ENCODE assay signal across 21 cellular contexts in the genomic region with DNA sequence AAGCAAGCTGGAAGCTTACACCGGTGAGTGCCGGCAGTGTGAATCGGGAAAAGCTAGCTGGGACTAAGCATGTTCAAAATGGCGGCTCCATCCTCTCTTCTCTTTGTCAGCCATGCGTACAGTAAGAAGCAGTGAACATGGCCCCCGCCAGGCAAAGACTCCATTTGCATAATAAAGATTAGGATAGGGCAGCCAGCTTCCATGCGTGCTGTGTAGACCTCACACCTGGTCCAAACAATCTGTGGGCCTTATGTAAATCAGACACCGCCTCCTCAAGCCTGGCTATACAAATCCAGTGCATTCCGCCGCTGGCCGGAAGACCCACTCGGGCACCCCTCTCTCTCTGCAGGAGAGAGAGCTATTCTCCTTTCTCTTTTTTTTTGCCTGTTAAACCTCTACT.
DNase-seq lines count a peak whose midpoint lies in the region; ATAC-seq and TF ChIP-seq lines count a peak whose summit lies in the region.
"Had no signal": no experiment of that assay in that cellular context is flagged by ENCODE, and none has a peak within 500 bp of the region (broad histone marks: within the 10 kb centered on the region; RNA-seq: fewer than 3 reads in every experiment).

No MANE protein-coding gene starts in this region.

- no peaks in the 10 kb centered on the region for H3F3A ChIP-seq in GM23338 (replicated peaks; ENCODE audit: low read depth)

- H2AFZ ChIP-seq in GM23338 (no peak overlapping the region), osteoblast (ENCODE audit: low read length) (no peak overlapping the region)

- no peaks in the 10 kb centered on the region for H3K36me3 ChIP-seq in GM23338 (ENCODE audit: insufficient read depth)
- H3K36me3 ChIP-seq in iPS-20b (ENCODE audit: insufficient read depth, low read depth, low read length), result peaks cover 5% of the 10 kb centered on the region; the same call in 1 of the 2 replicates
- no peaks in the 10 kb centered on the region for H3K36me3 ChIP-seq in osteoblast (ENCODE audit: insufficient read depth, low read length)
- H3K36me3 ChIP-seq: SJSA1 had no signal

- peak overlapping the region; percentile 93 for H3K27ac Mint-ChIP-seq in activated T-cell treated with anti-CD3 and anti-CD28 coated beads, Interleukin-2, amount 50 U/mL, for 24 hours
- peak overlapping the region; percentile 84 for H3K27ac Mint-ChIP-seq in GM23338
- peak overlapping the region; percentile 92 for H3K27ac Mint-ChIP-seq in T-helper 17 cell
- no peak overlapping the region for H3K27ac Mint-ChIP-seq in activated CD8-positive, alpha-beta T cell treated with anti-CD3 and anti-CD28 coated beads, Interleukin-2, amount 10 ng/mL, durations not matched to agents 7 days and 5 days

- DNase-seq in activated T-cell treated with anti-CD3 and anti-CD28 coated beads, Interleukin-2, amount 50 U/mL, for 24 hours, result no peak
- DNase-seq in activated T-cell treated with anti-CD3 and anti-CD28 coated beads for 4 hours (no peak), GM23338 (ENCODE audit: low spot score) (peak; percentile 62), T-helper 17 cell (no peak), osteoblast (ENCODE audit: insufficient read length, low spot score, missing footprints) (no peak)
- DNase-seq in stimulated activated CD4-positive, alpha-beta T cell treated with anti-CD3 and anti-CD28 coated beads, Interleukin-1b, Interleukin-23, amount 100 ng/mL, for 48 hours, result no peak
- DNase-seq in activated CD8-positive, alpha-beta T cell treated with anti-CD3 and anti-CD28 coated beads, Interleukin-2, amount 10 ng/mL, durations not matched to agents 7 days and 5 days, result no peak
- DNase-seq: 8988T; CD8-positive, alpha-beta memory T cell; GDM1; KG1; NCI-H1105; NCI-H146; NCI-H2029 treated with DMSO at 0.1 percent for 48 hours; NCI-H226; NCI-H524; NCI-H774; OCI-M1 had no signal

- H3K9me3 ChIP-seq in T-helper 17 cell (ENCODE audit: control insufficient read depth, low read length, poor library complexity, severe bottlenecking) (no peaks in the 10 kb centered on the region), iPS-20b (ENCODE audit: insufficient read depth, low read depth, low read length) (no peaks in the 10 kb centered on the region), osteoblast (ENCODE audit: low read depth, low read length) (no peaks in the 10 kb centered on the region)
- H3K9me3 ChIP-seq: SJSA1 had no signal

- H3K4me1 ChIP-seq in GM23338 (ENCODE audit: insufficient read depth) (peaks cover 6% of the 10 kb centered on the region; the same call in 1 of the 2 replicates), iPS-20b (ENCODE audit: insufficient read depth, low read length) (peaks cover 7% of the 10 kb centered on the region; the same call in 1 of the 2 replicates), osteoblast (ENCODE audit: insufficient read depth, low read length) (peaks cover 8% of the 10 kb centered on the region)

- H3K9ac ChIP-seq in iPS-20b (ENCODE audit: low read depth, low read length), result peak overlapping the region; percentile 11; the same call in 1 of the 2 replicates
- H3K9ac ChIP-seq: BLaER1 treated with 17β-estradiol and CSF1 and Interleukin-3, amounts not matched to agents 10 nM and 100 nM had no signal

- H3K79me2 ChIP-seq in GM23338 (replicated peaks; ENCODE audit: insufficient read depth), result no peaks in the 10 kb centered on the region
- H3K79me2 ChIP-seq in osteoblast (ENCODE audit: insufficient read depth, low read length), result no peaks in the 10 kb centered on the region

- H3K27me3 ChIP-seq in GM23338 (ENCODE audit: insufficient read depth) (no peaks in the 10 kb centered on the region), iPS-20b (ENCODE audit: insufficient read depth, low read length) (no peaks in the 10 kb centered on the region), osteoblast (ENCODE audit: insufficient read depth, low read length) (no peaks in the 10 kb centered on the region)
- H3K27me3 ChIP-seq: BLaER1 treated with 17β-estradiol and CSF1 and Interleukin-3, amounts not matched to agents 10 nM and 100 nM; SJSA1 had no signal

- H3K27ac ChIP-seq in GM23338 (ENCODE audit: low read depth), result peak overlapping the region; percentile 59
- peak overlapping the region; percentile 48 for H3K27ac ChIP-seq in iPS-20b (ENCODE audit: low read length)
- no peak overlapping the region for H3K27ac ChIP-seq in osteoblast (ENCODE audit: low read depth, low read length)
- H3K27ac ChIP-seq: BLaER1 treated with 17β-estradiol and CSF1 and Interleukin-3, amounts not matched to agents 10 nM and 100 nM; SJSA1 had no signal

- TF ChIP-seq CTCF in GM23338 (conservative IDR thresholded peaks at IDR 0.05; ENCODE audit: low read depth in 2 of 2) (no peak), osteoblast (IDR thresholded peaks at IDR 0.05; ENCODE audit: extremely low read depth, low read depth, low read length) (no peak)

- H3K4me3 ChIP-seq in GM23338 (no peak overlapping the region), iPS-20b (ENCODE audit: low read length) (no peak overlapping the region), osteoblast (ENCODE audit: insufficient read depth, low read length) (no peak overlapping the region)
- H3K4me3 ChIP-seq: BLaER1 treated with 17β-estradiol and CSF1 and Interleukin-3, amounts not matched to agents 10 nM and 100 nM; SJSA1 had no signal

- H3K4me1 Mint-ChIP-seq in activated T-cell treated with anti-CD3 and anti-CD28 coated beads, Interleukin-2, amount 50 U/mL, for 24 hours (ENCODE audit: low read depth), result peaks cover 86% of the 10 kb centered on the region
- H3K4me1 Mint-ChIP-seq in GM23338 (peaks cover 22% of the 10 kb centered on the region), T-helper 17 cell (peaks cover 26% of the 10 kb centered on the region)
- peaks cover 20% of the 10 kb centered on the region for H3K4me1 Mint-ChIP-seq in activated CD8-positive, alpha-beta T cell treated with anti-CD3 and anti-CD28 coated beads, Interleukin-2, amount 10 ng/mL, durations not matched to agents 7 days and 5 days (ENCODE audit: low read depth)

- H3K36me3 Mint-ChIP-seq in activated T-cell treated with anti-CD3 and anti-CD28 coated beads, Interleukin-2, amount 50 U/mL, for 24 hours (ENCODE audit: low read depth), result peaks cover 82% of the 10 kb centered on the region
- H3K36me3 Mint-ChIP-seq in GM23338 (ENCODE audit: low read depth) (peaks cover 8% of the 10 kb centered on the region; the same call in 1 of the 3 replicates), T-helper 17 cell (ENCODE audit: low read depth) (peaks cover 3% of the 10 kb centered on the region)
- peaks cover 22% of the 10 kb centered on the region for H3K36me3 Mint-ChIP-seq in activated CD8-positive, alpha-beta T cell treated with anti-CD3 and anti-CD28 coated beads, Interleukin-2, amount 10 ng/mL, durations not matched to agents 7 days and 5 days (ENCODE audit: low read depth)

- CTCF ChIA-PET in activated CD8-positive, alpha-beta T cell treated with anti-CD3 and anti-CD28 coated beads, Interleukin-2, amount 10 ng/mL, durations not matched to agents 7 days and 5 days (lab: Charles Lee), result interaction anchor here (1.1 to 3.2 kb wide), 3 partner anchors 7 to 94 kb away, joined by 3 to 42 read pairs (median 8); no protein-coding TSS in a partner anchor

- H3K9me2 ChIP-seq in GM23338 (ENCODE audit: insufficient read depth), result 0 out of 2 replicates have a peak, but pooled peaks cover 5% of the 10 kb centered on the region

- H4K20me1 ChIP-seq in GM23338 (replicated peaks; ENCODE audit: insufficient read depth) (no peaks in the 10 kb centered on the region), osteoblast (ENCODE audit: insufficient read depth, low read length) (no peaks in the 10 kb centered on the region)
- H4K20me1 ChIP-seq: BLaER1 treated with 17β-estradiol and CSF1 and Interleukin-3, amounts not matched to agents 10 nM and 100 nM had no signal

- H3K9me3 Mint-ChIP-seq in activated T-cell treated with anti-CD3 and anti-CD28 coated beads, Interleukin-2, amount 50 U/mL, for 24 hours, result no peaks in the 10 kb centered on the region
- H3K9me3 Mint-ChIP-seq in GM23338, result no peaks in the 10 kb centered on the region
- no peaks in the 10 kb centered on the region for H3K9me3 Mint-ChIP-seq in activated CD8-positive, alpha-beta T cell treated with anti-CD3 and anti-CD28 coated beads, Interleukin-2, amount 10 ng/mL, durations not matched to agents 7 days and 5 days (ENCODE audit: insufficient read depth)
- H3K9me3 Mint-ChIP-seq: CD8-positive, alpha-beta memory T cell had no signal

- no peaks in the 10 kb centered on the region for H3K27me3 Mint-ChIP-seq in activated T-cell treated with anti-CD3 and anti-CD28 coated beads, Interleukin-2, amount 50 U/mL, for 24 hours
- H3K27me3 Mint-ChIP-seq in GM23338 (ENCODE audit: insufficient read depth, low read depth, poor library complexity) (peaks cover 2% of the 10 kb centered on the region), T-helper 17 cell (no peaks in the 10 kb centered on the region)
- H3K27me3 Mint-ChIP-seq in activated CD8-positive, alpha-beta T cell treated with anti-CD3 and anti-CD28 coated beads, Interleukin-2, amount 10 ng/mL, durations not matched to agents 7 days and 5 days (ENCODE audit: low read depth), result no peaks in the 10 kb centered on the region

- H3K4me2 ChIP-seq in GM23338 (no peak overlapping the region; the same call in 1 of the 2 replicates), osteoblast (ENCODE audit: insufficient read depth, low read length) (no peak overlapping the region)

- H3K4me3 Mint-ChIP-seq in activated T-cell treated with anti-CD3 and anti-CD28 coated beads, Interleukin-2, amount 50 U/mL, for 24 hours, result no peak overlapping the region
- H3K4me3 Mint-ChIP-seq in GM23338 (no peak overlapping the region), T-helper 17 cell (no peak overlapping the region)
- H3K4me3 Mint-ChIP-seq in activated CD8-positive, alpha-beta T cell treated with anti-CD3 and anti-CD28 coated beads, Interleukin-2, amount 10 ng/mL, durations not matched to agents 7 days and 5 days, result no peak overlapping the region
- H3K4me3 Mint-ChIP-seq: CD8-positive, alpha-beta memory T cell had no signal

- POLR2A ChIA-PET in activated CD8-positive, alpha-beta T cell treated with anti-CD3 and anti-CD28 coated beads, Interleukin-2, amount 10 ng/mL, durations not matched to agents 7 days and 5 days (lab: Charles Lee), result interaction anchor here (0.7 kb wide), 1 partner anchor 210 kb away, joined by 3 read pairs; no protein-coding TSS in a partner anchor

- ATAC-seq in GM23338 (peak; percentile 74), T-helper 17 cell (no peak)
- no peak for ATAC-seq in activated CD8-positive, alpha-beta T cell treated with anti-CD3 and anti-CD28 coated beads, Interleukin-2, amount 10 ng/mL, durations not matched to agents 7 days and 5 days

TF ChIP-seq in GM23338, 12 proteins besides CTCF, POLR2A, EP300 and RAD21:
- no peak for TF ChIP-seq NANOG (IDR thresholded peaks at IDR 0.05; ENCODE audit: borderline replicate concordance)
